8 cellular contexts compared by ENCODE assay signal in the genomic region with DNA sequence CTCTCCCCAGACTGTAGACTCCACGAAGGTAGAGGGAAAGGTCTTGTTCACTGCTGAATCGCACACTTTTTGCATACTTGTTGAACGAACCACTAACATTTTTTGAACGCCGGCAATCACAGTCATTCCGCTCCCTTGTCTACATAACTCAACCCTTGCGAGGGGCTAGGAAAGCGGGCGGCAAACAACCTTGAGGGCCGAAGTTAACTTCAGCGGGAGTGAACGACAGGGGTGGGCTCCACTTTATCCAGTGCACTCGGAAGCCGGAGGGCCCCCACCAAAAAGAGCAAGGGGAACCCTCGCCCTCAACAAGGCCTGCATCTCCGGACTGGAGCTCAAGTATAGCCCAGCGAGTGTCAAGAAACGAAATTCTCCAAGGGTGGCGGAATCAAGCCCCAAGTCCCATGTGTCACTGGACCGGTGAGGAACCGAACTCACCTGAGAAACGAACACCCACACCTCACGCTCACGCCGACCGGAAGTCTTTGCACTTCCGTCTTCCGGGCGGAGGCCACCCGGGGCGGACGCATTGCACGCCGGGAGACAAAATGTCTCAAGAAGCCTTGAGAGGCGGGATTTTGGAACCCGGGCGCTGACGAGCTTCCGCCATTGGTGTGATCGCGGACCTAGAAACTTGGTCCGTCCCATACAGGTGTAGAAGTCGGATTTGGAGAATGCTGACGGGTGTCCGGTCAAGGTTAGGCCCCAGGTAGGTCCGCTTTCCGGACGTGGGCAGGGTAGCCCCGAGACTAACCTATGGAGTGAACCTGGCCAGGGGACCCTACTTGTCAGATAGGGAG. TPM values are rescaled to one million over a fixed set of nuclear protein-coding genes. Genes with fewer than 3 reads are reported as not detected.
DNase-seq lines count a peak whose midpoint lies in the region; ATAC-seq and TF ChIP-seq lines count a peak whose summit lies in the region.

A gene (minus strand): TSS at position 484 of the 800 bp plus-strand sequence. CDS start 1,644 bp downstream, outside the sequence.

- peaks cover 22% of the 10 kb centered on the region for H3K4me1 ChIP-seq in CD8-positive, alpha-beta T cell (ENCODE audit: insufficient read depth, low read length)
- H3K4me1 ChIP-seq in endocrine pancreas (ENCODE audit: control insufficient read depth, insufficient read depth, low read length) (peaks cover 7% of the 10 kb centered on the region), mesenchymal stem cell (ENCODE audit: control insufficient read depth, insufficient read depth, low read depth, low read length) (peaks cover 4% of the 10 kb centered on the region)

- peak within 1 kb of the TSS; percentile 90 for H4K8ac ChIP-seq in mesenchymal stem cell (ENCODE audit: low read length)

- POLR2A ChIA-PET in CD8-positive, alpha-beta T cell (lab: Charles Lee), result interaction anchor here (1.1 to 3.1 kb wide), 9 partner anchors 9 to 1138 kb away, joined by 3 to 38 read pairs (median 7); a partner anchor contains a TSS
- POLR2A ChIA-PET in activated CD8-positive, alpha-beta memory T cell treated with anti-CD3 and anti-CD28 coated beads for 36 hours (lab: Charles Lee), result interaction anchor here (0.6 to 1.9 kb wide), 8 partner anchors 9 to 172 kb away, joined by 3 to 25 read pairs (median 3); a partner anchor contains a TSS

- peak within 1 kb of the TSS; percentile 24 for H2BK120ac ChIP-seq in mesenchymal stem cell (ENCODE audit: low read depth, low read length)

- H3K27me3 Mint-ChIP-seq in CD8-positive, alpha-beta T cell (ENCODE audit: low read depth), result no peaks in the 10 kb centered on the region

- H2BK5ac ChIP-seq in mesenchymal stem cell (ENCODE audit: low read depth, low read length, poor library complexity, severe bottlenecking), result peak within 1 kb of the TSS; percentile 66

- CTCF ChIA-PET in CD8-positive, alpha-beta T cell (lab: Charles Lee), result interaction anchor here (0.7 to 1.2 kb wide), 3 partner anchors 9 to 39 kb away, joined by 3 to 4 read pairs (median 3); no protein-coding TSS in a partner anchor
- CTCF ChIA-PET in activated CD8-positive, alpha-beta memory T cell treated with anti-CD3 and anti-CD28 coated beads for 36 hours (lab: Charles Lee), result interaction anchor here (0.7 to 1.9 kb wide), 3 partner anchors 10 to 39 kb away, joined by 3 to 11 read pairs (median 4); a partner anchor contains a TSS

- peak within 1 kb of the TSS; percentile 38 for H2AK5ac ChIP-seq in mesenchymal stem cell (ENCODE audit: low read length, severe bottlenecking)

- H3K27ac ChIP-seq in CD8-positive, alpha-beta T cell (ENCODE audit: low read depth, low read length), result peak within 1 kb of the TSS; percentile 86
- H3K27ac ChIP-seq in mesenchymal stem cell (ENCODE audit: low read length, poor library complexity, severe bottlenecking), result peak within 1 kb of the TSS; percentile 20

- peak within 1 kb of the TSS in 1 of 2 experiments; percentile 39 for H2BK12ac ChIP-seq in mesenchymal stem cell (ENCODE audit: low read length in 2 of 2)

- no peaks in the 10 kb centered on the region for H3K27me3 ChIP-seq in CD8-positive, alpha-beta T cell (ENCODE audit: insufficient read depth, low read length)
- H3K27me3 ChIP-seq in endocrine pancreas (ENCODE audit: control insufficient read depth, insufficient read depth, low read length), result no peaks in the 10 kb centered on the region
- no peaks in the 10 kb centered on the region for H3K27me3 ChIP-seq in mesenchymal stem cell (ENCODE audit: control insufficient read depth in 1 of 2, insufficient read depth in 1 of 2, low read length in 2 of 2)

- peaks cover 59% of the 10 kb centered on the region for H3K4me1 Mint-ChIP-seq in CD8-positive, alpha-beta T cell (ENCODE audit: low read depth)

- 54% methylated on average over 49 of the region's 49 CpGs for WGBS in mesenchymal stem cell

- peak within 1 kb of the TSS; percentile 39 for H3K4me2 ChIP-seq in mesenchymal stem cell (ENCODE audit: low read length, poor library complexity, severe bottlenecking)

- no peak within 1 kb of the TSS for H3K14ac ChIP-seq in mesenchymal stem cell (ENCODE audit: low read length in 2 of 2)

- H3K23ac ChIP-seq in mesenchymal stem cell (ENCODE audit: low read length in 2 of 2), result no peak within 1 kb of the TSS

- H3K4me3 Mint-ChIP-seq in CD8-positive, alpha-beta T cell, result peak within 1 kb of the TSS; percentile 96

- intact Hi-C loops in CD8-positive, alpha-beta T cell (cut with DNase I, micrococcal nuclease), result loop anchor here (1.0 to 10.0 kb wide), 8 partner anchors 9 to 1726 kb away; a partner anchor contains a TSS

- peaks cover 59% of the 10 kb centered on the region for H3K36me3 Mint-ChIP-seq in CD8-positive, alpha-beta T cell

- H3K9me3 Mint-ChIP-seq in CD8-positive, alpha-beta T cell, result no peaks in the 10 kb centered on the region

- H3K9ac ChIP-seq in endocrine pancreas (ENCODE audit: control insufficient read depth, insufficient read depth, low read length) (peak within 1 kb of the TSS; percentile 82), mesenchymal stem cell (ENCODE audit: low read length) (peak within 1 kb of the TSS; percentile 98)

- peaks cover 6% of the 10 kb centered on the region for H3K79me1 ChIP-seq in mesenchymal stem cell (replicated peaks; ENCODE audit: low read length, poor library complexity, severe bottlenecking)

- peak within 1 kb of the TSS in 1 of 2 experiments; percentile 54 for H3K4ac ChIP-seq in mesenchymal stem cell (ENCODE audit: low read depth in 1 of 2, low read length in 2 of 2)

- H3K18ac ChIP-seq in mesenchymal stem cell (ENCODE audit: low read depth in 1 of 2, low read length in 2 of 2), result peak within 1 kb of the TSS; percentile 70 to 72

- peaks cover 11% of the 10 kb centered on the region for H3K36me3 ChIP-seq in CD8-positive, alpha-beta T cell (ENCODE audit: insufficient read depth, low read length)
- H3K36me3 ChIP-seq in endocrine pancreas (ENCODE audit: control insufficient read depth, insufficient read depth, low read length) (no peaks in the 10 kb centered on the region), mesenchymal stem cell (ENCODE audit: control insufficient read depth in 1 of 2, insufficient read depth in 2 of 2, low read depth in 1 of 2, low read length in 2 of 2) (peaks cover 0 to 30% of the 10 kb centered on the region in 2 experiments)

- peak; percentile 75 to 91 (median 86) for DNase-seq in CD8-positive, alpha-beta T cell
- DNase-seq in HK-2 (ENCODE audit: unreplicated experiment) (peak; percentile 88), mesenchymal stem cell (peak; percentile 79)
- DNase-seq in NK-92 treated with Interleukin-12 subunit alpha and Interleukin-12 subunit beta, amount 100 ng/mL, for 24 hours (lab: John Stamatoyannopoulos, UW), result peak; percentile 82
- peak; percentile 72 for DNase-seq in stimulated activated CD8-positive, alpha-beta memory T cell treated with anti-CD3 and anti-CD28 coated beads, Interleukin-12 subunit alpha, Interleukin-12 subunit beta, amount 100 ng/mL, for 24 hours (ENCODE audit: extremely low read depth)

- H3K4me3 ChIP-seq in CD8-positive, alpha-beta T cell (ENCODE audit: low read depth, low read length), result peak within 1 kb of the TSS; percentile 91
- H3K4me3 ChIP-seq in endocrine pancreas (ENCODE audit: control insufficient read depth, insufficient read depth, low read length), result peak within 1 kb of the TSS; percentile 99
- peak within 1 kb of the TSS; percentile 74 to 99 for H3K4me3 ChIP-seq in mesenchymal stem cell (ENCODE audit: insufficient read depth in 1 of 2, low read depth in 1 of 2, low read length in 2 of 2)

- ATAC-seq in CD8-positive, alpha-beta T cell, result peak; percentile 92
- peak; percentile 99 for ATAC-seq in GM19452 (IDR thresholded peaks at IDR 0.05; ENCODE audit: unreplicated experiment)

- peak within 1 kb of the TSS; percentile 54 for H2BK15ac ChIP-seq in mesenchymal stem cell (ENCODE audit: low read depth, poor library complexity, severe bottlenecking)

- peak within 1 kb of the TSS; percentile 82 for H2AFZ ChIP-seq in mesenchymal stem cell (ENCODE audit: low read depth, low read length)

- no peaks in the 10 kb centered on the region for H3K9me3 ChIP-seq in CD8-positive, alpha-beta T cell (ENCODE audit: low read length)
- H3K9me3 ChIP-seq in endocrine pancreas (ENCODE audit: control insufficient read depth, low read length) (no peaks in the 10 kb centered on the region), mesenchymal stem cell (ENCODE audit: control insufficient read depth, low read length) (no peaks in the 10 kb centered on the region)

- peak within 1 kb of the TSS; percentile 99 for H3K27ac Mint-ChIP-seq in CD8-positive, alpha-beta T cell

- no peak for TF ChIP-seq CTCF in CD8-positive, alpha-beta T cell (IDR thresholded peaks at IDR 0.05)

- peak within 1 kb of the TSS; percentile 11 for H4K91ac ChIP-seq in mesenchymal stem cell (ENCODE audit: low read length)

RNA-seq across cellular contexts. Expression of the gene that starts here (rescaled TPM):
- 10 to 100 TPM; 29.1 to 30.9 TPM for total RNA-seq in CD8-positive, alpha-beta T cell
- total RNA-seq in activated CD8-positive, alpha-beta memory T cell treated with anti-CD3 and anti-CD28 coated beads for 36 hours, result 10 to 100 TPM; 42.3 to 46.5 TPM
- 25.7 TPM for polyA plus RNA-seq in mesenchymal stem cell (2013, experiment 1 of 2)
- 26.0 TPM for polyA plus RNA-seq in mesenchymal stem cell (2013, experiment 2 of 2)

Comparison
In these comparisons a context has a peak if more than half of its experiments do, and no peak if none do; other contexts are left out.
1. Peak in every context shown above with its lines: DNase-seq, ATAC-seq, H3K4me3 ChIP-seq and H3K27ac ChIP-seq.